Comparison of ENCODE assay signal across 21 cellular contexts in the genomic region with DNA sequence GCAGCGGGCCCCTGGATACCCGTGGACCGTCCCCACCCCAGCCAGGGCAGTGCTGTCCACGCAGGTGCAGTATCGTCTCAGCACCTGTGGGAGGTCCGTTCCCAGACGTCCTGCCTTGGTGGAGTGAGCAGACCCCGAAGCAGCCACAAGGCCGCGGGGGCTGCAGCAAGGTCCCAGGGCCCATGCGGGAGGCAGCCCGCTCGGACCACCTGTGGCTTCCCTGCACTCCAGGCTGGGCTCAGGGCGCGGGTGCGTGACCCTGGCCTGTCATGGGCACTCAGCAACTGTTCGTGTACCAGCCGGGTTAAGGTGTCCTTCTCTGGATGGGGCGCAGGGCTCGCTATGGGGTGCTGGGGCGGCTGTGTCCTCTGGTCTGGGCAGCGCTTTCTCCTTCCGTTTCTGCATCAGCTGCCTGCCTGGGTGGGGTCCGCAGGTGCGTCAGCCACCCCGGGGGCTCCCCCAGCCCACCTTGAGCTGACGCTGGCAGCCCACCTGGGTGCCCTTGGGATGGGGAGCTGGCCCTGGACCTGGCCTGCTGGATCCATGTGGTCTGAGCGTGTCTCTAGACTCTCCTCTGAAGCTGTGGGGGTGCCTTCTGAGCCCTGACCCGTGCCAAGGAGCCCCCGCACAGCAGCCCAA. TPM values are rescaled to one million over a fixed set of nuclear protein-coding genes. Genes with fewer than 3 reads are reported as not detected.
DNase-seq lines count a peak whose midpoint lies in the region; ATAC-seq and TF ChIP-seq lines count a peak whose summit lies in the region.
"Had no signal": no experiment of that assay in that cellular context is flagged by ENCODE, and none has a peak within 500 bp of the region (broad histone marks: within the 10 kb centered on the region; RNA-seq: fewer than 3 reads in every experiment).

No MANE protein-coding gene starts in this region.

- H3K36me3 ChIP-seq in A673 (ENCODE audit: insufficient read depth, low read length, poor library complexity, severe bottlenecking) = no peaks in the 10 kb centered on the region
- H3K36me3 ChIP-seq in HEK293 (ENCODE audit: control insufficient read depth in 2 of 2, insufficient read depth in 1 of 2, low read length in 2 of 2) = no peaks in the 10 kb centered on the region
- no peaks in the 10 kb centered on the region for H3K36me3 ChIP-seq in colonic mucosa
- H3K36me3 ChIP-seq: Peyer's patch, SJSA1 had no signal

- H3K27me3 ChIP-seq in A673 (replicated peaks; ENCODE audit: insufficient read depth, low read depth, low read length, poor library complexity) (no peaks in the 10 kb centered on the region), colonic mucosa (no peaks in the 10 kb centered on the region)
- H3K27me3 ChIP-seq: Peyer's patch, SJSA1 had no signal

- no peak overlapping the region for H3K9ac ChIP-seq in colonic mucosa (ENCODE audit: low read depth in 2 of 2, low read length in 2 of 2)

- H3K36me3 Mint-ChIP-seq in central memory CD8-positive, alpha-beta T cell (ENCODE audit: insufficient read depth) = peaks cover 2% of the 10 kb centered on the region
- peaks cover 0 to 1% (median 0%) of the 10 kb centered on the region in 3 donors for H3K36me3 Mint-ChIP-seq in naive thymus-derived CD8-positive, alpha-beta T cell

- ATAC-seq in central memory CD8-positive, alpha-beta T cell (replicated peaks; ENCODE audit: extremely low read depth, poor library complexity, severe bottlenecking) = no peak
- ATAC-seq in naive thymus-derived CD8-positive, alpha-beta T cell = no peak

- H3K4me3 Mint-ChIP-seq in central memory CD8-positive, alpha-beta T cell = peak overlapping the region; percentile 66
- peak overlapping the region in 6 of 10 donors; percentile 10 to 86 (median 54) for H3K4me3 Mint-ChIP-seq in naive thymus-derived CD8-positive, alpha-beta T cell
- H3K4me3 Mint-ChIP-seq: H9 had no signal

- POLR2A ChIA-PET in A673 (lab: Charles Lee; ENCODE audit: low non-redundant PET) (no interaction called here), HEK293 (lab: Yijun Ruan, JAX) (no interaction called here)
- POLR2A ChIA-PET in naive thymus-derived CD8-positive, alpha-beta T cell (lab: Charles Lee) = no interaction called here

- intact Hi-C loops in A673 (cut with micrococcal nuclease; ENCODE audit: unreplicated experiment) = no loop called here
- intact Hi-C loops in colonic mucosa (cut with DNase I) = no loop called here

- H3K4me3 ChIP-seq in A673 (ENCODE audit: low read depth, low read length, poor library complexity, severe bottlenecking) (no peak overlapping the region), HEK293 (ENCODE audit: low read depth, low read length) (no peak overlapping the region), colonic mucosa (no peak overlapping the region)
- H3K4me3 ChIP-seq: GM12878, Peyer's patch, SJSA1 had no signal

- peaks cover 66% of the 10 kb centered on the region for H3K4me1 ChIP-seq in A673 (ENCODE audit: insufficient read depth, low read length, poor library complexity, severe bottlenecking)
- no peaks in the 10 kb centered on the region; the same call in 1 of the 2 replicates for H3K4me1 ChIP-seq in HEK293 (ENCODE audit: control insufficient read depth, insufficient read depth, low read length)
- no peaks in the 10 kb centered on the region for H3K4me1 ChIP-seq in colonic mucosa

- H3K9me3 Mint-ChIP-seq in central memory CD8-positive, alpha-beta T cell = no peaks in the 10 kb centered on the region
- peaks cover 0 to 2% (median 0%) of the 10 kb centered on the region in 9 donors for H3K9me3 Mint-ChIP-seq in naive thymus-derived CD8-positive, alpha-beta T cell
- H3K9me3 Mint-ChIP-seq: CD4-positive, alpha-beta T cell; H9 had no signal

- peaks cover 11% of the 10 kb centered on the region for H3K27me3 Mint-ChIP-seq in central memory CD8-positive, alpha-beta T cell
- H3K27me3 Mint-ChIP-seq in naive thymus-derived CD8-positive, alpha-beta T cell = peaks cover 0 to 12% (median 9%) of the 10 kb centered on the region in 5 donors

- peak overlapping the region; percentile 83 for H3K27ac ChIP-seq in A673 (ENCODE audit: low read depth, low read length, poor library complexity, severe bottlenecking)
- H3K27ac ChIP-seq in HEK293 (ENCODE audit: extremely low read depth, low read depth, low read length) = no peak overlapping the region
- H3K27ac ChIP-seq in colonic mucosa = no peak overlapping the region
- H3K27ac ChIP-seq: SJSA1 had no signal

- H3K27ac Mint-ChIP-seq in central memory CD8-positive, alpha-beta T cell (ENCODE audit: low read depth) = no peak overlapping the region
- peak overlapping the region in 1 of 10 donors; percentile 62 for H3K27ac Mint-ChIP-seq in naive thymus-derived CD8-positive, alpha-beta T cell
- H3K27ac Mint-ChIP-seq: CD4-positive, alpha-beta T cell; H9 had no signal

- DNase-seq in A673 (ENCODE audit: low spot score) = no peak
- DNase-seq in central memory CD8-positive, alpha-beta T cell (ENCODE audit: low spot score in 2 of 2) = no peak
- DNase-seq in naive thymus-derived CD8-positive, alpha-beta T cell = no peak
- no peak for DNase-seq in colonic mucosa
- DNase-seq in NOMO-1 (lab: John Stamatoyannopoulos, UW; ENCODE audit: unreplicated experiment in 2 of 2) = no peak
- no peak for DNase-seq in mucosa of gallbladder (ENCODE audit: low spot score)
- DNase-seq: Caco-2, DMS 273 treated with DMSO at 0.1 percent for 48 hours, DMS79 treated with DMSO at 0.1 percent for 48 hours, H9, MV-4-11, NCI-H1105 treated with DMSO at 0.1 percent for 48 hours, NCI-H2029 treated with DMSO at 0.1 percent for 48 hours, NCI-H226, NCI-H510A treated with DMSO at 0.1 percent for 48 hours, NCI-H748 treated with DMSO at 0.1 percent for 48 hours had no signal

- H3K4me1 Mint-ChIP-seq in central memory CD8-positive, alpha-beta T cell = peaks cover 17% of the 10 kb centered on the region
- peaks cover 7 to 31% (median 19%) of the 10 kb centered on the region in 4 donors for H3K4me1 Mint-ChIP-seq in naive thymus-derived CD8-positive, alpha-beta T cell

- BruUV-seq in A673 (replicated peaks; lab: Mats Ljungman, UMichigan) = no TSS peak

- H3K9me3 ChIP-seq in A673 (ENCODE audit: low read depth, low read length, poor library complexity, severe bottlenecking) (no peaks in the 10 kb centered on the region), HEK293 (ENCODE audit: control insufficient read depth, insufficient read depth, low read depth, low read length) (no peaks in the 10 kb centered on the region), colonic mucosa (no peaks in the 10 kb centered on the region)
- H3K9me3 ChIP-seq: Caco-2, Peyer's patch, SJSA1 had no signal

- CTCF ChIA-PET in A673 (lab: Charles Lee) (no interaction called here), HEK293 (lab: Yijun Ruan, JAX) (interaction anchor here (2.3 kb wide), 1 partner anchor 71 kb away, joined by 8 read pairs; no protein-coding TSS in a partner anchor)

- no peak for TF ChIP-seq CTCF in A673 (conservative IDR thresholded peaks at IDR 0.05; ENCODE audit: low read depth, low read length)
- TF ChIP-seq CTCF in HEK293 (tag by site-specific recombination; IDR thresholded peaks at IDR 0.05) = no peak
- TF ChIP-seq CTCF in colonic mucosa (IDR thresholded peaks at IDR 0.05) = no peak

TF ChIP-seq in HEK293, 187 proteins besides CTCF, POLR2A, EP300 and RAD21:
- TF ChIP-seq SCRT1 (tag by site-specific recombination; IDR thresholded peaks at IDR 0.05; ENCODE audit: borderline replicate concordance) (peak; percentile 75), SCRT2 (tag by site-specific recombination; IDR thresholded peaks at IDR 0.05) (peak; percentile 85), ZNF600 (tag by site-specific recombination; IDR thresholded peaks at IDR 0.05) (peak; percentile 12; the same call in 1 of the 2 replicates), ZNF248 (tag by site-specific recombination; IDR thresholded peaks at IDR 0.05) (no peak), BCL11B (tag by site-specific recombination; IDR thresholded peaks at IDR 0.05; ENCODE audit: low read depth) (0 out of 2 replicates have a peak, but pooled peaks have one; percentile 15)

RNA-seq across cellular contexts. Expression of a gene that starts 18.4 kb away (rescaled TPM):
- total RNA-seq in A673 (2021) (74.2 and 80.6 TPM in 2 replicates), colonic mucosa (10 to 100 TPM; 12.5 to 26.3 TPM), mucosa of gallbladder (77.4 TPM)
- not detected for total RNA-seq in naive thymus-derived CD8-positive, alpha-beta T cell
- polyA plus RNA-seq in naive thymus-derived CD8-positive, alpha-beta T cell = not detected

Comparison
In these comparisons a context has a peak if more than half of its experiments do, and no peak if none do; other contexts are left out.
1. RNA of a gene that starts 18.4 kb away (total RNA-seq): 77.4 TPM in mucosa of gallbladder (single experiment), 74.2 to 80.6 TPM in A673 and 12.5 to 26.3 TPM in colonic mucosa; not detected in naive thymus-derived CD8-positive, alpha-beta T cell; every median in the first group is over 10 times any median in the second.